In genomic region chr17:17060001-17060929, GRCh38 we compare ENCODE assay signal across 1 cellular context.
TF ChIP-seq lines count a peak whose summit lies in the region.

No MANE protein-coding gene starts in this region.

TF ChIP-seq in WTC11, 78 proteins besides CTCF, POLR2A, EP300 and RAD21 (continued from another document):
- TF ChIP-seq MAX (CRISPR knock-in tag; IDR thresholded peaks at IDR 0.05) (no peak), CBFB (CRISPR knock-in tag; IDR thresholded peaks at IDR 0.05; ENCODE audit: low read depth) (no peak), NFATC4 (CRISPR knock-in tag; IDR thresholded peaks at IDR 0.05) (no peak), ZNF423 (CRISPR knock-in tag; IDR thresholded peaks at IDR 0.05) (no peak)
